In genomic region chr6:89146748-89147715, GRCh38 we compare ENCODE assay signal across 8 cellular contexts. TPM values are rescaled to one million over a fixed set of nuclear protein-coding genes. Genes with fewer than 3 reads are reported as not detected.
A peak's percentile ranks its signal among the peaks of the same experiment; 100 is the strongest.
DNase-seq lines count a peak whose midpoint lies in the region; ATAC-seq and TF ChIP-seq lines count a peak whose summit lies in the region.

No MANE protein-coding gene starts in this region.

- no peak for ATAC-seq in GM19463 (IDR thresholded peaks at IDR 0.05; ENCODE audit: unreplicated experiment)
- ATAC-seq in GM19397 (IDR thresholded peaks at IDR 0.05; ENCODE audit: unreplicated experiment): no peak

- no peak for TF ChIP-seq CTCF in GM13977 (IDR thresholded peaks at IDR 0.05; ENCODE audit: extremely low read depth, insufficient read depth, missing control alignments)

- H3K9me3 ChIP-seq in SJSA1 (replicated peaks) (no peaks in the 10 kb centered on the region), mucosa of stomach (ENCODE audit: control insufficient read depth, low read length) (no peaks in the 10 kb centered on the region)
- H3K9me3 ChIP-seq in effector memory CD4-positive, alpha-beta T cell (ENCODE audit: control insufficient read depth, low read length): no peaks in the 10 kb centered on the region

- in situ Hi-C loops in GM13977 (cut with MboI; ENCODE audit: low pct_unique_long_range_greater_than_20kb, low sequenced_read_pairs, unreplicated experiment): no loop called here

- H3K4me3 ChIP-seq in SJSA1: peak overlapping the region; percentile 77
- peak overlapping the region; percentile 90 for H3K4me3 ChIP-seq in effector memory CD4-positive, alpha-beta T cell (ENCODE audit: insufficient read depth, low read depth, low read length, poor library complexity, severe bottlenecking)
- H3K4me3 ChIP-seq in mucosa of stomach (ENCODE audit: low read length): peak overlapping the region; percentile 34

- DNase-seq in AG20443 (ENCODE audit: low spot score): peak; percentile 27
- peak; percentile 48 for DNase-seq in GM13977 (ENCODE audit: low spot score)
- peak; percentile 52 to 86 for DNase-seq in SJSA1 (ENCODE audit: low read depth in 1 of 2, low spot score in 2 of 2)
- DNase-seq in effector memory CD4-positive, alpha-beta T cell: no peak
- no peak for DNase-seq in UCSD-AML1 (lab: John Stamatoyannopoulos, UW; ENCODE audit: unreplicated experiment)

- H3K27me3 ChIP-seq in SJSA1 (replicated peaks) (no peaks in the 10 kb centered on the region), mucosa of stomach (ENCODE audit: control insufficient read depth, insufficient read depth, low read length) (no peaks in the 10 kb centered on the region)
- no peaks in the 10 kb centered on the region for H3K27me3 ChIP-seq in effector memory CD4-positive, alpha-beta T cell (replicated peaks; ENCODE audit: control insufficient read depth, insufficient read depth, low read length, poor library complexity, severe bottlenecking)

- H3K27ac ChIP-seq in SJSA1: peak overlapping the region; percentile 94
- peak overlapping the region; percentile 69 for H3K27ac ChIP-seq in effector memory CD4-positive, alpha-beta T cell (ENCODE audit: insufficient read depth, low read length, poor library complexity, severe bottlenecking)

- peak overlapping the region; percentile 92 for H3K9ac ChIP-seq in mucosa of stomach (ENCODE audit: low read length)

- H3K4me1 ChIP-seq in SJSA1 (replicated peaks): peaks cover 24% of the 10 kb centered on the region
- peaks cover 3% of the 10 kb centered on the region for H3K4me1 ChIP-seq in effector memory CD4-positive, alpha-beta T cell (ENCODE audit: control insufficient read depth, insufficient read depth, low read length, poor library complexity, severe bottlenecking)
- H3K4me1 ChIP-seq in mucosa of stomach (ENCODE audit: control insufficient read depth, insufficient read depth, low read length): peaks cover 5% of the 10 kb centered on the region

- H3K36me3 ChIP-seq in SJSA1 (peaks cover 36% of the 10 kb centered on the region), mucosa of stomach (ENCODE audit: control insufficient read depth, insufficient read depth, low read length) (no peaks in the 10 kb centered on the region)
- no peaks in the 10 kb centered on the region for H3K36me3 ChIP-seq in effector memory CD4-positive, alpha-beta T cell (ENCODE audit: control insufficient read depth, insufficient read depth, low read length)

RNA-seq across cellular contexts. Expression of gene PM20D2, which starts 1.2 kb away (rescaled TPM):
- total RNA-seq in SJSA1 (2014; rRNA removed; shearing (Covaris generic)): 46.1 and 52.7 TPM in 2 replicates

RNA-seq across cellular contexts. Expression of gene SRSF12, which starts 29.2 kb away (rescaled TPM):
- 0.72 and 2.8 TPM in 2 replicates for total RNA-seq in SJSA1 (2014; rRNA removed; shearing (Covaris generic))

Comparison
In these comparisons a context has a peak if more than half of its experiments do, and no peak if none do; other contexts are left out.
1. DNase-seq: peak in AG20443 (single experiment), GM13977 (single experiment) and SJSA1 (2 of 2); none in effector memory CD4-positive, alpha-beta T cell (0 of 3) and UCSD-AML1 (single experiment).
2. H3K4me3 ChIP-seq: peak in every context shown above with its lines; median percentile 90 in effector memory CD4-positive, alpha-beta T cell; 77 in SJSA1; 34 in mucosa of stomach.